Comparison of ENCODE assay signal across 1 cellular context in the genomic region with DNA sequence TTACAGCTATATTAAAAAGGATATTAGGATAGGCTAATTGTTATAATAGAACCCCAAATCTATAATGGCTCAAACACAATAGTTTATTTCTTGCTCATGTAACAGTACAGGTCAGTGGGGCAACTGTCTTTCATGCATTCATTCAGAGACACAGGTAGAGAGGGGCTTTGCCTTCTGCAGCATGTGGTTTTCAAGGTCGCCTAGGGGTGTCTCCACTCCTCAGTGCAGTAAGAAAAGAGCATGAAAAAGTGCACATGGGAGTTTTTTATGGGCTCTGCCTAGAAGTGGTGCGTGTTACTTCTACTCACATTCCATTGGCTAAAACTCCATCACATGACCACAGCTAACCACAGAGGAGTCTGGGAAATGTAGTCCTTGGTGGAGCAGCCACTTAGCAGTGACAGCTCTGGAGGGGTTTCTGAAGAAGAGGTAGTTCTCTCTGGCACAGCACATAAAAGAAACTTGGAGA.
A peak's percentile ranks its signal among the peaks of the same experiment; 100 is the strongest.
TF ChIP-seq lines count a peak whose summit lies in the region.

No MANE protein-coding gene starts in this region.

TF ChIP-seq in K562, 482 proteins besides CTCF, POLR2A, EP300 and RAD21 (continued from another document and continues in another):
- TF ChIP-seq STAT5A (IDR thresholded peaks at IDR 0.05; ENCODE audit: borderline replicate concordance, low read length) (peak; percentile 23; the same call in 1 of the 2 replicates), RAD51 (IDR thresholded peaks at IDR 0.05; ENCODE audit: borderline replicate concordance, low read depth) (peak; percentile 96), ZNF174 (CRISPR knock-in tag; IDR thresholded peaks at IDR 0.05) (no peak), CXXC5 (CRISPR knock-in tag; IDR thresholded peaks at IDR 0.05) (peak; percentile 85), CREB1 (IDR thresholded peaks at IDR 0.05) (peak; percentile 70; the same call in 1 of the 2 replicates), CREB1 (CRISPR knock-in tag; IDR thresholded peaks at IDR 0.05) (peak; percentile 54; the same call in 1 of the 2 replicates), SRSF9 (IDR thresholded peaks at IDR 0.05; ENCODE audit: borderline replicate concordance, low read depth, low read length) (no peak), HMG20A (CRISPR knock-in tag; conservative IDR thresholded peaks at IDR 0.05) (0 out of 2 replicates have a peak, but pooled peaks have one; percentile 27), POU5F1 (IDR thresholded peaks at IDR 0.05; ENCODE audit: borderline replicate concordance, low read depth, low read length, partially characterized antibody) (peak; percentile 46), NFYB (IDR thresholded peaks at IDR 0.05; ENCODE audit: extremely low read depth, insufficient read length) (peak; percentile 75), IFI16 (CRISPR knock-in tag; IDR thresholded peaks at IDR 0.05) (no peak), ZNF354B (CRISPR knock-in tag; IDR thresholded peaks at IDR 0.05) (no peak), ZNF24 (IDR thresholded peaks at IDR 0.05) (peak; percentile 80), IRF2 (CRISPR knock-in tag; IDR thresholded peaks at IDR 0.05) (no peak), BRD9 (IDR thresholded peaks at IDR 0.05; ENCODE audit: low read depth, partially characterized antibody) (no peak), NBN (IDR thresholded peaks at IDR 0.05; ENCODE audit: low read depth) (peak; percentile 67), SMARCB1 (IDR thresholded peaks at IDR 0.05; ENCODE audit: insufficient read length, low read depth) (no peak), PML (IDR thresholded peaks at IDR 0.05; ENCODE audit: low read length) (peak; percentile 41), TEAD1 (CRISPR knock-in tag; IDR thresholded peaks at IDR 0.05) (peak in 1 of 2 experiments; percentile 58; a peak in 1 of 4 replicates), SRF (CRISPR knock-in tag; IDR thresholded peaks at IDR 0.05) (no peak; a peak in 1 of 4 replicates), TOE1 (IDR thresholded peaks at IDR 0.05; ENCODE audit: borderline replicate concordance) (peak; percentile 97), TOE1 (CRISPR knock-in tag; IDR thresholded peaks at IDR 0.05; ENCODE audit: borderline replicate concordance, low read depth) (no peak), TFAM (CRISPR knock-in tag; conservative IDR thresholded peaks at IDR 0.05) (no peak), CBFA2T2 (conservative IDR thresholded peaks at IDR 0.05) (peak; percentile 80), NCOR1 (IDR thresholded peaks at IDR 0.05) (0 out of 2 replicates have a peak, but pooled peaks have one; percentile 6), CREBBP (IDR thresholded peaks at IDR 0.05; ENCODE audit: low read depth, low read length) (no peak), ZFX (CRISPR knock-in tag; IDR thresholded peaks at IDR 0.05) (0 out of 2 replicates have a peak, but pooled peaks have one; percentile 27), KLF13 (tag; IDR thresholded peaks at IDR 0.05; ENCODE audit: borderline replicate concordance, low read depth) (no peak), ETV6 (IDR thresholded peaks at IDR 0.05; ENCODE audit: borderline replicate concordance in 1 of 2, low read depth in 2 of 2, low read length in 1 of 2) (no peak), ETV6 (CRISPR knock-in tag; IDR thresholded peaks at IDR 0.05; ENCODE audit: borderline replicate concordance) (no peak), KDM1A (IDR thresholded peaks at IDR 0.05) (0 out of 4 replicates have a peak, but pooled peaks of 1 of the 2 experiments have one; percentile 5), NR2C2 (CRISPR knock-in tag; IDR thresholded peaks at IDR 0.05) (no peak), NR2C2 (tag; IDR thresholded peaks at IDR 0.05) (peak; percentile 90), HEY1 (CRISPR knock-in tag; IDR thresholded peaks at IDR 0.05; ENCODE audit: borderline replicate concordance) (no peak), TAF15 (IDR thresholded peaks at IDR 0.05; ENCODE audit: low read depth, low read length) (no peak), SIX5 (IDR thresholded peaks at IDR 0.05; ENCODE audit: borderline replicate concordance in 1 of 2, insufficient read depth in 1 of 2, low read depth in 1 of 2, low read length in 2 of 2) (peak; percentile 84 to 88)
- TF ChIP-seq, protein P1, sequence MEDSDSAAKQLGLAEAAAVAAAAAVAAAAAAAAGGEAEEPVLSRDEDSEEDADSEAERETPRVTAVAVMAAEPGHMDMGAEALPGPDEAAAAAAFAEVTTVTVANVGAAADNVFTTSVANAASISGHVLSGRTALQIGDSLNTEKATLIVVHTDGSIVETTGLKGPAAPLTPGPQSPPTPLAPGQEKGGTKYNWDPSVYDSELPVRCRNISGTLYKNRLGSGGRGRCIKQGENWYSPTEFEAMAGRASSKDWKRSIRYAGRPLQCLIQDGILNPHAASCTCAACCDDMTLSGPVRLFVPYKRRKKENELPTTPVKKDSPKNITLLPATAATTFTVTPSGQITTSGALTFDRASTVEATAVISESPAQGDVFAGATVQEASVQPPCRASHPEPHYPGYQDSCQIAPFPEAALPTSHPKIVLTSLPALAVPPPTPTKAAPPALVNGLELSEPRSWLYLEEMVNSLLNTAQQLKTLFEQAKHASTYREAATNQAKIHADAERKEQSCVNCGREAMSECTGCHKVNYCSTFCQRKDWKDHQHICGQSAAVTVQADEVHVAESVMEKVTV (CRISPR knock-in tag; IDR thresholded peaks at IDR 0.05): peak; percentile 15; the same call in 1 of the 2 replicates
- TF ChIP-seq, protein P2, sequence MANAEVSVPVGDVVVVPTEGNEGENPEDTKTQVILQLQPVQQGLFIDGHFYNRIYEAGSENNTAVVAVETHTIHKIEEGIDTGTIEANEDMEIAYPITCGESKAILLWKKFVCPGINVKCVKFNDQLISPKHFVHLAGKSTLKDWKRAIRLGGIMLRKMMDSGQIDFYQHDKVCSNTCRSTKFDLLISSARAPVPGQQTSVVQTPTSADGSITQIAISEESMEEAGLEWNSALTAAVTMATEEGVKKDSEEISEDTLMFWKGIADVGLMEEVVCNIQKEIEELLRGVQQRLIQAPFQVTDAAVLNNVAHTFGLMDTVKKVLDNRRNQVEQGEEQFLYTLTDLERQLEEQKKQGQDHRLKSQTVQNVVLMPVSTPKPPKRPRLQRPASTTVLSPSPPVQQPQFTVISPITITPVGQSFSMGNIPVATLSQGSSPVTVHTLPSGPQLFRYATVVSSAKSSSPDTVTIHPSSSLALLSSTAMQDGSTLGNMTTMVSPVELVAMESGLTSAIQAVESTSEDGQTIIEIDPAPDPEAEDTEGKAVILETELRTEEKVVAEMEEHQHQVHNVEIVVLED (CRISPR knock-in tag; IDR thresholded peaks at IDR 0.05): peak; percentile 40; the same call in 1 of the 2 replicates
- TF ChIP-seq, protein P3, sequence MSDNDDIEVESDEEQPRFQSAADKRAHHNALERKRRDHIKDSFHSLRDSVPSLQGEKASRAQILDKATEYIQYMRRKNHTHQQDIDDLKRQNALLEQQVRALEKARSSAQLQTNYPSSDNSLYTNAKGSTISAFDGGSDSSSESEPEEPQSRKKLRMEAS (CRISPR knock-in tag; IDR thresholded peaks at IDR 0.05): peak; percentile 61; the same call in 1 of the 2 replicates
- TF ChIP-seq, protein P4, sequence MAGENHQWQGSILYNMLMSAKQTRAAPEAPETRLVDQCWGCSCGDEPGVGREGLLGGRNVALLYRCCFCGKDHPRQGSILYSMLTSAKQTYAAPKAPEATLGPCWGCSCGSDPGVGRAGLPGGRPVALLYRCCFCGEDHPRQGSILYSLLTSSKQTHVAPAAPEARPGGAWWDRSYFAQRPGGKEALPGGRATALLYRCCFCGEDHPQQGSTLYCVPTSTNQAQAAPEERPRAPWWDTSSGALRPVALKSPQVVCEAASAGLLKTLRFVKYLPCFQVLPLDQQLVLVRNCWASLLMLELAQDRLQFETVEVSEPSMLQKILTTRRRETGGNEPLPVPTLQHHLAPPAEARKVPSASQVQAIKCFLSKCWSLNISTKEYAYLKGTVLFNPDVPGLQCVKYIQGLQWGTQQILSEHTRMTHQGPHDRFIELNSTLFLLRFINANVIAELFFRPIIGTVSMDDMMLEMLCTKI (IDR thresholded peaks at IDR 0.05; ENCODE audit: partially characterized antibody): no peak
- TF ChIP-seq, protein P5, sequence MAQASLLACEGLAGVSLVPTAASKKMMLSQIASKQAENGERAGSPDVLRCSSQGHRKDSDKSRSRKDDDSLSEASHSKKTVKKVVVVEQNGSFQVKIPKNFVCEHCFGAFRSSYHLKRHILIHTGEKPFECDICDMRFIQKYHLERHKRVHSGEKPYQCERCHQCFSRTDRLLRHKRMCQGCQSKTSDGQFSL (CRISPR knock-in tag; IDR thresholded peaks at IDR 0.05): no peak
- TF ChIP-seq, protein P5 (tag; IDR thresholded peaks at IDR 0.05): no peak
- TF ChIP-seq, protein P6, sequence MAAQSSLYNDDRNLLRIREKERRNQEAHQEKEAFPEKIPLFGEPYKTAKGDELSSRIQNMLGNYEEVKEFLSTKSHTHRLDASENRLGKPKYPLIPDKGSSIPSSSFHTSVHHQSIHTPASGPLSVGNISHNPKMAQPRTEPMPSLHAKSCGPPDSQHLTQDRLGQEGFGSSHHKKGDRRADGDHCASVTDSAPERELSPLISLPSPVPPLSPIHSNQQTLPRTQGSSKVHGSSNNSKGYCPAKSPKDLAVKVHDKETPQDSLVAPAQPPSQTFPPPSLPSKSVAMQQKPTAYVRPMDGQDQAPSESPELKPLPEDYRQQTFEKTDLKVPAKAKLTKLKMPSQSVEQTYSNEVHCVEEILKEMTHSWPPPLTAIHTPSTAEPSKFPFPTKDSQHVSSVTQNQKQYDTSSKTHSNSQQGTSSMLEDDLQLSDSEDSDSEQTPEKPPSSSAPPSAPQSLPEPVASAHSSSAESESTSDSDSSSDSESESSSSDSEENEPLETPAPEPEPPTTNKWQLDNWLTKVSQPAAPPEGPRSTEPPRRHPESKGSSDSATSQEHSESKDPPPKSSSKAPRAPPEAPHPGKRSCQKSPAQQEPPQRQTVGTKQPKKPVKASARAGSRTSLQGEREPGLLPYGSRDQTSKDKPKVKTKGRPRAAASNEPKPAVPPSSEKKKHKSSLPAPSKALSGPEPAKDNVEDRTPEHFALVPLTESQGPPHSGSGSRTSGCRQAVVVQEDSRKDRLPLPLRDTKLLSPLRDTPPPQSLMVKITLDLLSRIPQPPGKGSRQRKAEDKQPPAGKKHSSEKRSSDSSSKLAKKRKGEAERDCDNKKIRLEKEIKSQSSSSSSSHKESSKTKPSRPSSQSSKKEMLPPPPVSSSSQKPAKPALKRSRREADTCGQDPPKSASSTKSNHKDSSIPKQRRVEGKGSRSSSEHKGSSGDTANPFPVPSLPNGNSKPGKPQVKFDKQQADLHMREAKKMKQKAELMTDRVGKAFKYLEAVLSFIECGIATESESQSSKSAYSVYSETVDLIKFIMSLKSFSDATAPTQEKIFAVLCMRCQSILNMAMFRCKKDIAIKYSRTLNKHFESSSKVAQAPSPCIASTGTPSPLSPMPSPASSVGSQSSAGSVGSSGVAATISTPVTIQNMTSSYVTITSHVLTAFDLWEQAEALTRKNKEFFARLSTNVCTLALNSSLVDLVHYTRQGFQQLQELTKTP (IDR thresholded peaks at IDR 0.05; ENCODE audit: low read depth in 1 of 2, partially characterized antibody in 2 of 2): peak; percentile 89 to 91
- TF ChIP-seq, protein P7, sequence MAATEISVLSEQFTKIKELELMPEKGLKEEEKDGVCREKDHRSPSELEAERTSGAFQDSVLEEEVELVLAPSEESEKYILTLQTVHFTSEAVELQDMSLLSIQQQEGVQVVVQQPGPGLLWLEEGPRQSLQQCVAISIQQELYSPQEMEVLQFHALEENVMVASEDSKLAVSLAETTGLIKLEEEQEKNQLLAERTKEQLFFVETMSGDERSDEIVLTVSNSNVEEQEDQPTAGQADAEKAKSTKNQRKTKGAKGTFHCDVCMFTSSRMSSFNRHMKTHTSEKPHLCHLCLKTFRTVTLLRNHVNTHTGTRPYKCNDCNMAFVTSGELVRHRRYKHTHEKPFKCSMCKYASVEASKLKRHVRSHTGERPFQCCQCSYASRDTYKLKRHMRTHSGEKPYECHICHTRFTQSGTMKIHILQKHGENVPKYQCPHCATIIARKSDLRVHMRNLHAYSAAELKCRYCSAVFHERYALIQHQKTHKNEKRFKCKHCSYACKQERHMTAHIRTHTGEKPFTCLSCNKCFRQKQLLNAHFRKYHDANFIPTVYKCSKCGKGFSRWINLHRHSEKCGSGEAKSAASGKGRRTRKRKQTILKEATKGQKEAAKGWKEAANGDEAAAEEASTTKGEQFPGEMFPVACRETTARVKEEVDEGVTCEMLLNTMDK (IDR thresholded peaks at IDR 0.05; ENCODE audit: borderline replicate concordance, insufficient read depth, low read depth, low read length, poor library complexity, severe bottlenecking): peak; percentile 82
- TF ChIP-seq, protein P8, sequence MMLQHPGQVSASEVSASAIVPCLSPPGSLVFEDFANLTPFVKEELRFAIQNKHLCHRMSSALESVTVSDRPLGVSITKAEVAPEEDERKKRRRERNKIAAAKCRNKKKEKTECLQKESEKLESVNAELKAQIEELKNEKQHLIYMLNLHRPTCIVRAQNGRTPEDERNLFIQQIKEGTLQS (IDR thresholded peaks at IDR 0.05): no peak
- TF ChIP-seq, protein P8 (CRISPR knock-in tag; conservative IDR thresholded peaks at IDR 0.05): peak; percentile 49; the same call in 1 of the 2 replicates
- TF ChIP-seq, protein P9, sequence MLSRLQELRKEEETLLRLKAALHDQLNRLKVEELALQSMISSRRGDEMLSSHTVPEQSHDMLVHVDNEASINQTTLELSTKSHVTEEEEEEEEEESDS (CRISPR knock-in tag; IDR thresholded peaks at IDR 0.05): no peak
- TF ChIP-seq, protein P10, sequence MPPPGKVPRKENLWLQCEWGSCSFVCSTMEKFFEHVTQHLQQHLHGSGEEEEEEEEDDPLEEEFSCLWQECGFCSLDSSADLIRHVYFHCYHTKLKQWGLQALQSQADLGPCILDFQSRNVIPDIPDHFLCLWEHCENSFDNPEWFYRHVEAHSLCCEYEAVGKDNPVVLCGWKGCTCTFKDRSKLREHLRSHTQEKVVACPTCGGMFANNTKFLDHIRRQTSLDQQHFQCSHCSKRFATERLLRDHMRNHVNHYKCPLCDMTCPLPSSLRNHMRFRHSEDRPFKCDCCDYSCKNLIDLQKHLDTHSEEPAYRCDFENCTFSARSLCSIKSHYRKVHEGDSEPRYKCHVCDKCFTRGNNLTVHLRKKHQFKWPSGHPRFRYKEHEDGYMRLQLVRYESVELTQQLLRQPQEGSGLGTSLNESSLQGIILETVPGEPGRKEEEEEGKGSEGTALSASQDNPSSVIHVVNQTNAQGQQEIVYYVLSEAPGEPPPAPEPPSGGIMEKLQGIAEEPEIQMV (tag; conservative IDR thresholded peaks at IDR 0.05; ENCODE audit: low read depth): no peak
- TF ChIP-seq, protein P11, sequence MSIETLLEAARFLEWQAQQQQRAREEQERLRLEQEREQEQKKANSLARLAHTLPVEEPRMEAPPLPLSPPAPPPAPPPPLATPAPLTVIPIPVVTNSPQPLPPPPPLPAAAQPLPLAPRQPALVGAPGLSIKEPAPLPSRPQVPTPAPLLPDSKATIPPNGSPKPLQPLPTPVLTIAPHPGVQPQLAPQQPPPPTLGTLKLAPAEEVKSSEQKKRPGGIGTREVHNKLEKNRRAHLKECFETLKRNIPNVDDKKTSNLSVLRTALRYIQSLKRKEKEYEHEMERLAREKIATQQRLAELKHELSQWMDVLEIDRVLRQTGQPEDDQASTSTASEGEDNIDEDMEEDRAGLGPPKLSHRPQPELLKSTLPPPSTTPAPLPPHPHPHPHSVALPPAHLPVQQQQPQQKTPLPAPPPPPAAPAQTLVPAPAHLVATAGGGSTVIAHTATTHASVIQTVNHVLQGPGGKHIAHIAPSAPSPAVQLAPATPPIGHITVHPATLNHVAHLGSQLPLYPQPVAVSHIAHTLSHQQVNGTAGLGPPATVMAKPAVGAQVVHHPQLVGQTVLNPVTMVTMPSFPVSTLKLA (conservative IDR thresholded peaks at IDR 0.05): peak; percentile 83 to 91
